Comparison of ENCODE assay signal across 13 cellular contexts in genomic region chr6:7557652-7558051, GRCh38. TPM values are rescaled to one million over a fixed set of nuclear protein-coding genes. Genes with fewer than 3 reads are reported as not detected.
DNase-seq lines count a peak whose midpoint lies in the region; ATAC-seq, FAIRE-seq and TF ChIP-seq lines count a peak whose summit lies in the region.
"Had no signal": no experiment of that assay in that cellular context is flagged by ENCODE, and none has a peak within 500 bp of the region (broad histone marks: within the 10 kb centered on the region; RNA-seq: fewer than 3 reads in every experiment).

No MANE protein-coding gene starts in this region.

- H4K20me1 ChIP-seq in K562 (replicated peaks; ENCODE audit: control insufficient read depth, insufficient read depth, low read length): peaks cover 6% of the 10 kb centered on the region; the same call in 1 of the 2 replicates
- peaks cover 97% of the 10 kb centered on the region for H4K20me1 ChIP-seq in smooth muscle cell (ENCODE audit: low read depth)

- ATAC-seq in K562: no peak
- no peak for ATAC-seq in GM19324 (IDR thresholded peaks at IDR 0.05; ENCODE audit: low FRiP score, unreplicated experiment)
- ATAC-seq: HCT116 had no signal

- TF ChIP-seq CTCF in C4-2B (conservative IDR thresholded peaks at IDR 0.05): no peak
- no peak for TF ChIP-seq CTCF in LNCaP clone FGC (IDR thresholded peaks at IDR 0.05; ENCODE audit: control insufficient read depth, extremely low read depth, insufficient read depth)
- no peak for TF ChIP-seq CTCF in K562 (IDR thresholded peaks at IDR 0.05 in 2 of 3, conservative IDR thresholded peaks at IDR 0.05 in 1 of 3; ENCODE audit: insufficient read depth in 2 of 3, low read depth in 1 of 3, low read length in 3 of 3)
- no peak for TF ChIP-seq CTCF in smooth muscle cell (IDR thresholded peaks at IDR 0.05; ENCODE audit: borderline replicate concordance, insufficient read depth, poor library complexity, severe bottlenecking)

- DNase-seq in LNCaP clone FGC (ENCODE audit: low read depth) (peak; percentile 69), K562 (ENCODE audit: extremely low read depth in 1 of 4, low spot score in 3 of 4) (no peak), smooth muscle cell (lab: John Stamatoyannopoulos, UW; ENCODE audit: unreplicated experiment) (no peak), NCI-H82 treated with DMSO at 0.1 percent for 48 hours (lab: John Stamatoyannopoulos, UW; ENCODE audit: unreplicated experiment) (no peak), retina (no peak)
- DNase-seq: CD8-positive, alpha-beta memory T cell; DMS53; GF-D8; GM23248 had no signal

- H3K27me3 ChIP-seq in K562 (ENCODE audit: control insufficient read depth in 2 of 2, insufficient read depth in 2 of 2, low read length in 2 of 2) (peaks cover 54 to 60% of the 10 kb centered on the region in 2 experiments), smooth muscle cell (ENCODE audit: low read depth) (no peaks in the 10 kb centered on the region)

- H3K79me2 ChIP-seq in K562 (ENCODE audit: control insufficient read depth, insufficient read depth, low read length): no peaks in the 10 kb centered on the region
- H3K79me2 ChIP-seq in smooth muscle cell (ENCODE audit: low read depth): peaks cover 62% of the 10 kb centered on the region

- H3K27ac ChIP-seq in C4-2B (peak overlapping the region; percentile 70), K562 (ENCODE audit: extremely low read depth, low read depth, low read length) (no peak overlapping the region), smooth muscle cell (ENCODE audit: low read depth) (peak overlapping the region; percentile 38)
- H3K27ac ChIP-seq: GM23248 had no signal

- H3K9me3 ChIP-seq in K562 (replicated peaks; ENCODE audit: control insufficient read depth, insufficient read depth, low read depth, low read length): no peaks in the 10 kb centered on the region
- H3K9me3 ChIP-seq in smooth muscle cell (replicated peaks; ENCODE audit: low read depth): no peaks in the 10 kb centered on the region

- BruUV-seq in K562 (replicated peaks; lab: Mats Ljungman, UMichigan): no TSS peak

- no peak overlapping the region for H3K4me3 ChIP-seq in LNCaP clone FGC (ENCODE audit: low read depth, low read length)
- no peak overlapping the region for H3K4me3 ChIP-seq in K562
- no peak overlapping the region for H3K4me3 ChIP-seq in smooth muscle cell
- H3K4me3 ChIP-seq: GM23248 had no signal

- intact Hi-C loops in K562 (cut with micrococcal nuclease): no loop called here

- H2AFZ ChIP-seq in K562 (ENCODE audit: low read depth, low read length): no peak overlapping the region
- no peak overlapping the region for H2AFZ ChIP-seq in smooth muscle cell (ENCODE audit: low read depth)
- H2AFZ ChIP-seq: GM23248 had no signal

- H3F3A ChIP-seq in smooth muscle cell (ENCODE audit: low read depth): no peaks in the 10 kb centered on the region

- no peak overlapping the region for H3K9ac ChIP-seq in K562 (ENCODE audit: insufficient read depth in 1 of 2, low read depth in 2 of 2, low read length in 2 of 2)
- H3K9ac ChIP-seq in smooth muscle cell (ENCODE audit: low read depth): no peak overlapping the region
- H3K9ac ChIP-seq: GM23248 had no signal

- no peaks in the 10 kb centered on the region for H3K9me1 ChIP-seq in K562 (ENCODE audit: control insufficient read depth, insufficient read depth, low read length)

- TF ChIP-seq POLR2A in K562 (conservative IDR thresholded peaks at IDR 0.05): no peak

- in situ Hi-C loops in K562 (cut with MboI): no loop called here

- POLR2A ChIA-PET in K562 (lab: Yijun Ruan, JAX): interaction anchor here (0.9 kb wide), 1 partner anchor 89 kb away, joined by 4 read pairs; no protein-coding TSS in a partner anchor

- H3K4me1 ChIP-seq in K562 (replicated peaks in 1 of 2; ENCODE audit: control insufficient read depth in 2 of 2, insufficient read depth in 2 of 2, low read length in 2 of 2) (peaks cover 0 to 4% of the 10 kb centered on the region in 2 experiments; a peak in 1 of 5 replicates), smooth muscle cell (ENCODE audit: low read depth) (no peaks in the 10 kb centered on the region)

- 0% methylated on average over 2 of the region's 2 CpGs for WGBS in K562 (ENCODE audit: insufficient coverage, low coverage, missing lambda C conversion rate)
- WGBS in smooth muscle cell (ENCODE audit: low lambda C conversion rate): 84% methylated on average over 2 of the region's 2 CpGs

- FAIRE-seq in K562 (lab: Jason Lieb, UNC): no peak
- FAIRE-seq: H54 had no signal

- H3K4me2 ChIP-seq in K562 (ENCODE audit: insufficient read depth, low read length) (no peak overlapping the region), smooth muscle cell (no peak overlapping the region)

- CTCF ChIA-PET in K562 (lab: Yijun Ruan, JAX; ENCODE audit: low intra/inter-chr PET ratio): no interaction called here

- H3K36me3 ChIP-seq in K562 (ENCODE audit: control insufficient read depth, insufficient read depth, low read length): no peaks in the 10 kb centered on the region
- peaks cover 27% of the 10 kb centered on the region for H3K36me3 ChIP-seq in smooth muscle cell (ENCODE audit: low read depth)

- TF ChIP-seq EP300 in K562 (IDR thresholded peaks at IDR 0.05; ENCODE audit: low read length): no peak

- no peak for TF ChIP-seq RAD21 in K562 (CRISPR knock-in tag; conservative IDR thresholded peaks at IDR 0.05 in 1 of 2, IDR thresholded peaks at IDR 0.05 in 1 of 2)

TF ChIP-seq in K562, 482 proteins besides CTCF, POLR2A, EP300 and RAD21 (continues in another document):
- TF ChIP-seq C11orf30 (IDR thresholded peaks at IDR 0.05; ENCODE audit: low read depth) (peak; percentile 72), DLX4 (CRISPR knock-in tag; IDR thresholded peaks at IDR 0.05) (no peak), MIER1 (IDR thresholded peaks at IDR 0.05; ENCODE audit: low read depth) (no peak), NRF1 (conservative IDR thresholded peaks at IDR 0.05 in 1 of 2, IDR thresholded peaks at IDR 0.05 in 1 of 2) (no peak), ZNF212 (CRISPR knock-in tag; IDR thresholded peaks at IDR 0.05) (no peak), HNRNPL (IDR thresholded peaks at IDR 0.05; ENCODE audit: low read depth, low read length) (no peak), MLX (CRISPR knock-in tag; conservative IDR thresholded peaks at IDR 0.05) (no peak), MAFG (tag; conservative IDR thresholded peaks at IDR 0.05) (peak; percentile 69), RBBP5 (IDR thresholded peaks at IDR 0.05; ENCODE audit: borderline replicate concordance, insufficient read depth, low read length, poor library complexity, severe bottlenecking) (no peak)

RNA-seq across cellular contexts. Expression of gene DSP, which starts 16.2 kb away (rescaled TPM):
- total RNA-seq in K562 (2011; cell fraction: chromatin; rRNA removed; ENCODE audit: low replicate concordance): 0.07 and 0.09 TPM in 2 replicates
- under 0.01 and 0.13 TPM in 2 replicates for total RNA-seq in K562 (2011; cell fraction: nucleolus; rRNA removed)
- not detected in 2 replicates for total RNA-seq in K562 (2011; cell fraction: nucleoplasm; rRNA removed)
- total RNA-seq in K562 (2014; rRNA removed) (under 0.01 and 0.04 TPM in 2 replicates), K562 (2014; rRNA removed; fragmentation: Illumina TruSeq; extraction: Trizol) (0.04 and 0.06 TPM in 2 replicates), K562 (2015; rRNA removed; fragmentation: Illumina TruSeq; extraction: Trizol) (under 0.01 TPM in 1 of 2 replicates, not detected in the other), K562 (2021) (0.24 and 0.27 TPM in 2 replicates), smooth muscle cell (309 and 347 TPM in 2 replicates)
- polyA plus RNA-seq in K562 (2011; rRNA removed) (0.03 TPM in 1 of 2 replicates, not detected in the other), K562 (2014; fragmentation: Illumina TruSeq; extraction: Trizol) (0.03 and 0.04 TPM in 2 replicates), K562 (2014; fragmentation: Nextera tagmentation; extraction: Ambion mirVana) (under 1 TPM in 1 of 2 experiments, not detected in 1; 0.01 TPM), K562 (2014; rRNA removed) (0.01 TPM in 1 of 2 replicates, not detected in the other), smooth muscle cell (64.1 and 170 TPM in 2 replicates)
- 0.01 TPM in 1 of 2 replicates, not detected in the other for polyA plus RNA-seq in K562 (2011; cell fraction: cytosol; rRNA removed)
- polyA plus RNA-seq in K562 (2011; cell fraction: nucleus; rRNA removed): 0.01 and 0.04 TPM in 2 replicates
- polyA plus RNA-seq in K562 (2012): 0.01 and 0.04 TPM in 2 replicates
- 0.03 and 0.04 TPM in 2 replicates for polyA minus RNA-seq in K562 (2011; rRNA and poly(A)+ RNA removed)
- polyA minus RNA-seq in K562 (2011; cell fraction: cytosol; rRNA and poly(A)+ RNA removed): 1.4 TPM in 1 of 2 replicates, not detected in the other
- polyA minus RNA-seq in K562 (2011; cell fraction: nucleus; rRNA and poly(A)+ RNA removed): under 0.01 and 0.13 TPM in 2 replicates

RNA-seq across cellular contexts. Expression of gene SNRNP48, which starts 32.3 kb away (rescaled TPM):
- total RNA-seq in K562 (2011; cell fraction: chromatin; rRNA removed; ENCODE audit: low replicate concordance): 15.6 and 54.4 TPM in 2 replicates
- 8.3 and 10.7 TPM in 2 replicates for total RNA-seq in K562 (2011; cell fraction: nucleolus; rRNA removed)
- total RNA-seq in K562 (2011; cell fraction: nucleoplasm; rRNA removed): 27.1 and 58.2 TPM in 2 replicates
- 17.1 and 17.7 TPM in 2 replicates for total RNA-seq in K562 (2014; rRNA removed)
- total RNA-seq in K562 (2014; rRNA removed; fragmentation: Illumina TruSeq; extraction: Trizol): 32.9 and 35.7 TPM in 2 replicates
- total RNA-seq in K562 (2015; rRNA removed; fragmentation: Illumina TruSeq; extraction: Trizol): 26.9 and 31.1 TPM in 2 replicates
- 18.6 and 21.2 TPM in 2 replicates for total RNA-seq in K562 (2021)
- 22.3 and 22.8 TPM in 2 replicates for polyA plus RNA-seq in K562 (2011; rRNA removed)
- polyA plus RNA-seq in K562 (2011; cell fraction: cytosol; rRNA removed): 3.9 and 11.2 TPM in 2 replicates
- 18.1 TPM in 2 replicates for polyA plus RNA-seq in K562 (2011; cell fraction: nucleus; rRNA removed)
- 18.1 and 19.1 TPM in 2 replicates for polyA plus RNA-seq in K562 (2012)
- 20.6 and 28.1 TPM in 2 replicates for polyA plus RNA-seq in K562 (2014; fragmentation: Illumina TruSeq; extraction: Trizol)
- polyA plus RNA-seq in K562 (2014; fragmentation: Nextera tagmentation; extraction: Ambion mirVana): 1 to 10 TPM; 6.2 to 8.7 TPM
- polyA plus RNA-seq in K562 (2014; rRNA removed): 18.6 and 19.2 TPM in 2 replicates
- 22.4 and 26.7 TPM in 2 replicates for polyA minus RNA-seq in K562 (2011; rRNA and poly(A)+ RNA removed)
- 4.6 and 6.0 TPM in 2 replicates for polyA minus RNA-seq in K562 (2011; cell fraction: cytosol; rRNA and poly(A)+ RNA removed)
- polyA minus RNA-seq in K562 (2011; cell fraction: nucleus; rRNA and poly(A)+ RNA removed): 17.8 and 30.8 TPM in 2 replicates
- 11.0 and 16.6 TPM in 2 replicates for total RNA-seq in smooth muscle cell
- 3.2 and 6.5 TPM in 2 replicates for polyA plus RNA-seq in smooth muscle cell

Comparison
In these comparisons a context has a peak if more than half of its experiments do, and no peak if none do; other contexts are left out.
1. RNA of gene DSP, which starts 16.2 kb away (total RNA-seq): 309 to 347 TPM in smooth muscle cell; under 0.01 to 0.27 TPM in K562; every median in the first group is over 100 times any median in the second.